Comparison of ENCODE assay signal across 8 cellular contexts in the genomic region with DNA sequence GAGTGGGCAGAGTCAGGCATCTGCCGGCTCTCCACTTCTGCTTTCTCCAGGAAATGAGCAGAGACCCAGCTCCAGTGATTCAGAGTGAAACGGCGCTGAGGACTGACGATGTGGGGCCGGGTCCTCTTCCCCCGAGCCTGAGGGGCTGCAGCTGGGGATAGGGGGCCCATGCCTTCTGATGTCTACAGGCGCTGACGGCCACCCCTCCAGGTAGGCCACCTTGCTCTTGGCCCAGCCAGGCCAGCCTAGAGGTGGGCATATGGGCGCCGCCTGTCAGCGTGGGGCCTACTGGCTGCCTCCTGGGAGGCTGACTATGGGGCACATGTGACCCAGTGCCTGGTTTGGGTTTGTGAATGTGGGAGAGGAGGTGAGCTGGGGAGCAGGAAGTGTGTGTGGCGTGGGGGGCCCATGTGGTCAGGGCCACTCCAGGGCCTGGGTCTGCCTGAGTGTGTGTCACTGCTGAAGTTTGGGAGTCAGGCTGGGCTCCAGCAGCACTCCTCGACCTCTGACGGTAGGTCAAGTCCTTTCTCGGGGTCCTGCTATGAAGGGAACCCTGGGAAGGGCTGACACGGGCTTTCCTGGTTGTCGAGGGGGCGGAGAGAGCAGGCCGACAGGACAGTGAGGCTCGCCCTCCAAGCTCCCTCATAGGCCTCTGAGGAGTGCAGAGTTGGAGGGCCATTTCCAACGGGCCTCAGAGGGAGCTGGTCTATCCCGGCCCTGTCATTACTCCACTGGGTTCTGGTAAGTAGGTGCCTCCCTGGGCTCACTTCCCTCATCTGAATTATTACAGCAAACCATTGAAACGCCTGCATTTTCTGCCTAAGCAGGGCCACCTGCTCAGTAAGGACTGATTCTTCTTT. TPM values are rescaled to one million over a fixed set of nuclear protein-coding genes. Genes with fewer than 3 reads are reported as not detected.
DNase-seq lines count a peak whose midpoint lies in the region; ATAC-seq and TF ChIP-seq lines count a peak whose summit lies in the region.

A gene with protein sequence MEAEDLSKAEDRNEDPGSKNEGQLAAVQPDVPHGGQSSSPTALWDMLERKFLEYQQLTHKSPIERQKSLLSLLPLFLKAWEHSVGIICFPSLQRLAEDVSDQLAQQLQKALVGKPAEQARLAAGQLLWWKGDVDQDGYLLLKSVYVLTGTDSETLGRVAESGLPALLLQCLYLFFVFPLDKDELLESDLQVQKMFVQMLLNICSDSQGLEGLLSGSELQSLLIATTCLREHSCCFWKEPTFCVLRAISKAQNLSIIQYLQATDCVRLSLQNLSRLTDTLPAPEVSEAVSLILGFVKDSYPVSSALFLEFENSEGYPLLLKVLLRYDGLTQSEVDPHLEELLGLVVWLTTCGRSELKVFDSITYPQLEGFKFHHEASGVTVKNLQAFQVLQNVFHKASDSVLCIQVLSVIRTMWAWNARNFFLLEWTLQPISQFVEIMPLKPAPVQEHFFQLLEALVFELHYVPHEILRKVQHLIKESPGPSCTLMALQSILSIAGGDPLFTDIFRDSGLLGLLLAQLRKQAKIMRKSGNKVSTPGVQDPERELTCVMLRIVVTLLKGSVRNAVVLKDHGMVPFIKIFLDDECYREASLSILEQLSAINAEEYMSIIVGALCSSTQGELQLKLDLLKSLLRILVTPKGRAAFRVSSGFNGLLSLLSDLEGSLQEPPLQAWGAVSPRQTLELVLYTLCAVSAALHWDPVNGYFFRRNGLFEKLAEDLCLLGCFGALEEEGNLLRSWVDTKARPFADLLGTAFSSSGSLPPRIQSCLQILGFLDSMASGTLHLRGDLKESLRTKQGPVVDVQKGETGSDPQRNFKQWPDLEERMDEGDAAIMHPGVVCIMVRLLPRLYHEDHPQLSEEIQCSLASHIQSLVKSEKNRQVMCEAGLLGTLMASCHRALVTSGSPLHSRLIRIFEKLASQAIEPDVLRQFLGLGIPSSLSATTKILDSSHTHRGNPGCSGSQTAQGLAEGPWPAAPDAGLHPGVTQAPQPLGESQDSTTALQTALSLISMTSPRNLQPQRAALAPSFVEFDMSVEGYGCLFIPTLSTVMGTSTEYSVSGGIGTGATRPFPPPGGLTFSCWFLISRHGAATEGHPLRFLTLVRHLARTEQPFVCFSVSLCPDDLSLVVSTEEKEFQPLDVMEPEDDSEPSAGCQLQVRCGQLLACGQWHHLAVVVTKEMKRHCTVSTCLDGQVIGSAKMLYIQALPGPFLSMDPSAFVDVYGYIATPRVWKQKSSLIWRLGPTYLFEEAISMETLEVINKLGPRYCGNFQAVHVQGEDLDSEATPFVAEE (N-terminal part only) (plus strand): TSS at position 82 of the 860 bp plus-strand sequence. CDS start 24,860 bp downstream, outside the sequence.

- no peak within 1 kb of the TSS for H3K4me3 Mint-ChIP-seq in type B pancreatic cell

- TF ChIP-seq CTCF in DOHH2 (IDR thresholded peaks at IDR 0.05; ENCODE audit: low read depth, low read length, poor library complexity, severe bottlenecking) (no peak), type B pancreatic cell (conservative IDR thresholded peaks at IDR 0.05) (no peak)

- no peaks in the 10 kb centered on the region for H3K4me1 Mint-ChIP-seq in type B pancreatic cell (ENCODE audit: unreplicated experiment)

- H3K36me3 ChIP-seq in DOHH2 (ENCODE audit: control insufficient read depth, low read length): peaks cover 33% of the 10 kb centered on the region

- peak within 1 kb of the TSS; percentile 90 for H3K4me2 ChIP-seq in DOHH2 (ENCODE audit: low read length)

- no peaks in the 10 kb centered on the region for H3K9me3 Mint-ChIP-seq in type B pancreatic cell

- H3F3A ChIP-seq in DOHH2 (ENCODE audit: control insufficient read depth, insufficient read depth): peaks cover 14% of the 10 kb centered on the region

- H3K4me3 ChIP-seq in DOHH2 (ENCODE audit: low read length): peak within 1 kb of the TSS; percentile 83

- DNase-seq in globus pallidus (ENCODE audit: low spot score) (peak; percentile 32), type B pancreatic cell (ENCODE audit: extremely low spot score, unreplicated experiment) (peak; percentile 61), NCI-H1092 treated with DMSO at 0.1 percent for 48 hours (lab: John Stamatoyannopoulos, UW) (no peak), G401 (ENCODE audit: low spot score) (no peak)
- DNase-seq in stimulated activated CD4-positive, alpha-beta T cell treated with anti-CD3 and anti-CD28 coated beads, Interleukin-4, amount 100 ng/mL, for 24 hours: no peak

- H3K27me3 ChIP-seq in DOHH2 (ENCODE audit: control insufficient read depth, low read length): no peaks in the 10 kb centered on the region

- no peaks in the 10 kb centered on the region for H3K9me2 ChIP-seq in DOHH2 (replicated peaks; ENCODE audit: control insufficient read depth, low read length)

- H3K27ac Mint-ChIP-seq in type B pancreatic cell: no peak within 1 kb of the TSS

- H3K9me3 ChIP-seq in DOHH2 (ENCODE audit: control insufficient read depth, insufficient read depth, low read length): no peaks in the 10 kb centered on the region

- in situ Hi-C loops in G401 (cut with HindIII; ENCODE audit: low sequenced_read_pairs): no loop called here

- peaks cover 53% of the 10 kb centered on the region for H3K79me2 ChIP-seq in DOHH2 (ENCODE audit: control insufficient read depth, low read length)

- peak within 1 kb of the TSS; percentile 87 for H3K27ac ChIP-seq in DOHH2 (ENCODE audit: low read depth, low read length)

- peaks cover 2% of the 10 kb centered on the region for H3K27me3 Mint-ChIP-seq in type B pancreatic cell

- H3K4me1 ChIP-seq in DOHH2 (ENCODE audit: control insufficient read depth, low read length): peaks cover 77% of the 10 kb centered on the region

- ATAC-seq in GM21360 (IDR thresholded peaks at IDR 0.05; ENCODE audit: unreplicated experiment) (peak; percentile 60), HG03565 (IDR thresholded peaks at IDR 0.05; ENCODE audit: unreplicated experiment) (peak; percentile 38)

- no peaks in the 10 kb centered on the region for H3K36me3 Mint-ChIP-seq in type B pancreatic cell

- H4K20me1 ChIP-seq in DOHH2 (ENCODE audit: control insufficient read depth, insufficient read depth, low read depth, low read length): no peaks in the 10 kb centered on the region

RNA-seq across cellular contexts. Expression of the gene that starts here (rescaled TPM):
- 0.05 TPM in 1 of 2 replicates, not detected in the other for total RNA-seq in type B pancreatic cell (ENCODE audit: low replicate concordance)
- not detected in 2 replicates for total RNA-seq in G401 (2014; rRNA removed; shearing (Covaris generic))

Comparison
In these comparisons a context has a peak if more than half of its experiments do, and no peak if none do; other contexts are left out.
1. Peak in DNase-seq in type B pancreatic cell; RNA of the gene not detected or under 1 TPM.